In genomic region chr19:53977429-53977990, GRCh38 we compare ENCODE assay signal across 8 cellular contexts. TPM values are rescaled to one million over a fixed set of nuclear protein-coding genes. Genes with fewer than 3 reads are reported as not detected.
DNase-seq lines count a peak whose midpoint lies in the region; ATAC-seq, FAIRE-seq and TF ChIP-seq lines count a peak whose summit lies in the region.

No MANE protein-coding gene starts in this region.

- H3K9me3 Mint-ChIP-seq in Caco-2 (ENCODE audit: unreplicated experiment) (peaks cover 22% of the 10 kb centered on the region), type B pancreatic cell (peaks cover 15% of the 10 kb centered on the region)

- no peaks in the 10 kb centered on the region for H3F3A ChIP-seq in SU-DHL-6 (ENCODE audit: insufficient read depth)

- no TSS peak for BruUV-seq in Caco-2 (replicated peaks; lab: Mats Ljungman, UMichigan)

- no peak overlapping the region for H3K4me3 Mint-ChIP-seq in Caco-2 (ENCODE audit: unreplicated experiment)
- peak overlapping the region; percentile 83 for H3K4me3 Mint-ChIP-seq in type B pancreatic cell

- H3K9me2 ChIP-seq in SU-DHL-6 (replicated peaks; ENCODE audit: insufficient read depth, low read length) = no peaks in the 10 kb centered on the region

- TF ChIP-seq CTCF in Caco-2 (IDR thresholded peaks at IDR 0.05; ENCODE audit: insufficient read depth in 1 of 2, low read depth in 1 of 2, low read length in 1 of 2, severe bottlenecking in 1 of 2, unreplicated experiment in 1 of 2) = no peak
- TF ChIP-seq CTCF in SU-DHL-6 (IDR thresholded peaks at IDR 0.05; ENCODE audit: insufficient read depth, low read length, poor library complexity, severe bottlenecking) = no peak
- no peak for TF ChIP-seq CTCF in cardiac muscle cell (IDR thresholded peaks at IDR 0.05; ENCODE audit: low read depth, low read length)
- TF ChIP-seq CTCF in pancreas (IDR thresholded peaks at IDR 0.05) = no peak
- no peak for TF ChIP-seq CTCF in type B pancreatic cell (conservative IDR thresholded peaks at IDR 0.05)

- peak overlapping the region; percentile 41 for H3K4me2 ChIP-seq in SU-DHL-6 (ENCODE audit: low read depth, low read length, poor library complexity, severe bottlenecking)

- peak; percentile 85 to 96 (median 93) for ATAC-seq in pancreas

- H3K27me3 ChIP-seq in Caco-2 (replicated peaks; ENCODE audit: control insufficient read depth, insufficient read depth, low read length) = no peaks in the 10 kb centered on the region
- H3K27me3 ChIP-seq in SU-DHL-6 (ENCODE audit: low read length) = no peaks in the 10 kb centered on the region
- H3K27me3 ChIP-seq in adipocyte (replicated peaks; ENCODE audit: control insufficient read depth, insufficient read depth, low read length) = peaks cover 39% of the 10 kb centered on the region
- H3K27me3 ChIP-seq in cardiac muscle cell = no peaks in the 10 kb centered on the region
- peaks cover 0 to 23% (median 3%) of the 10 kb centered on the region in 4 donors for H3K27me3 ChIP-seq in pancreas

- no peak overlapping the region for H3K27ac ChIP-seq in SU-DHL-6 (ENCODE audit: low read depth, low read length)
- H3K27ac ChIP-seq in cardiac muscle cell = peak overlapping the region; percentile 61
- H3K27ac ChIP-seq in pancreas = no peak overlapping the region

- H3K4me1 ChIP-seq in Caco-2 = no peaks in the 10 kb centered on the region
- no peaks in the 10 kb centered on the region for H3K4me1 ChIP-seq in adipocyte (ENCODE audit: control insufficient read depth, insufficient read depth, low read length)
- H3K4me1 ChIP-seq in cardiac muscle cell (ENCODE audit: low read depth) = peaks cover 5% of the 10 kb centered on the region
- peaks cover 0 to 4% (median 0%) of the 10 kb centered on the region in 3 donors for H3K4me1 ChIP-seq in pancreas

- H3K9me3 ChIP-seq in Caco-2 = no peaks in the 10 kb centered on the region
- H3K9me3 ChIP-seq in SU-DHL-6 (ENCODE audit: insufficient read depth, low read length) = no peaks in the 10 kb centered on the region
- H3K9me3 ChIP-seq in adipocyte (ENCODE audit: control insufficient read depth, low read length) = no peaks in the 10 kb centered on the region
- H3K9me3 ChIP-seq in cardiac muscle cell (ENCODE audit: low read depth) = no peaks in the 10 kb centered on the region
- no peaks in the 10 kb centered on the region for H3K9me3 ChIP-seq in pancreas

- H3K4me1 Mint-ChIP-seq in Caco-2 (ENCODE audit: low read depth, unreplicated experiment) (no peaks in the 10 kb centered on the region), type B pancreatic cell (ENCODE audit: unreplicated experiment) (peaks cover 25% of the 10 kb centered on the region)

- no peaks in the 10 kb centered on the region for H3K36me3 ChIP-seq in Caco-2 (ENCODE audit: control insufficient read depth, insufficient read depth, low read length)
- H3K36me3 ChIP-seq in SU-DHL-6 (ENCODE audit: low read length) = no peaks in the 10 kb centered on the region
- H3K36me3 ChIP-seq in adipocyte (ENCODE audit: control insufficient read depth, insufficient read depth, low read length, severe bottlenecking) = no peaks in the 10 kb centered on the region
- H3K36me3 ChIP-seq in cardiac muscle cell = no peaks in the 10 kb centered on the region
- no peaks in the 10 kb centered on the region for H3K36me3 ChIP-seq in pancreas

- FAIRE-seq in pancreas (lab: Jason Lieb, UNC) = no peak

- H3K79me2 ChIP-seq in SU-DHL-6 (ENCODE audit: insufficient read depth, low read length) = no peaks in the 10 kb centered on the region

- 2 to 10% methylated on average over 9 of the region's 9 CpGs for WGBS in pancreas, 2 donors

- peak overlapping the region; percentile 93 for H2AFZ ChIP-seq in SU-DHL-6 (ENCODE audit: low read depth, low read length, severe bottlenecking)

- no peak overlapping the region for H3K9ac ChIP-seq in SU-DHL-6 (ENCODE audit: low read length)
- H3K9ac ChIP-seq in adipocyte (ENCODE audit: low read length) = no peak overlapping the region

- H3K4me3 ChIP-seq in Caco-2 (ENCODE audit: low read depth, low read length) (no peak overlapping the region), SU-DHL-6 (ENCODE audit: insufficient read depth, low read length, poor library complexity, severe bottlenecking) (no peak overlapping the region), adipocyte (ENCODE audit: low read length) (peak overlapping the region; percentile 61), cardiac muscle cell (peak overlapping the region; percentile 37), pancreas (peak overlapping the region in 1 of 4 donors; percentile 22)

- H3K36me3 Mint-ChIP-seq in Caco-2 (ENCODE audit: insufficient read depth, unreplicated experiment) = no peaks in the 10 kb centered on the region
- H3K36me3 Mint-ChIP-seq in type B pancreatic cell = peaks cover 10% of the 10 kb centered on the region

- H3K27ac Mint-ChIP-seq in Caco-2 (ENCODE audit: unreplicated experiment) (no peak overlapping the region), type B pancreatic cell (peak overlapping the region; percentile 34)

- CTCF ChIA-PET in Caco-2 (lab: Charles Lee) = no interaction called here

- H3K27me3 Mint-ChIP-seq in Caco-2 (ENCODE audit: insufficient read depth, unreplicated experiment) (no peaks in the 10 kb centered on the region), type B pancreatic cell (peaks cover 64% of the 10 kb centered on the region)

- POLR2A ChIA-PET in Caco-2 (lab: Charles Lee) = no interaction called here

- intact Hi-C loops in Caco-2 (cut with micrococcal nuclease; ENCODE audit: unreplicated experiment) = no loop called here
- intact Hi-C loops in pancreas (cut with DNase I) = no loop called here

- DNase-seq in Caco-2 (peak; percentile 35 to 50), LHCN-M2 (ENCODE audit: low read depth) (peak; percentile 84), adipocyte (ENCODE audit: low read depth) (peak; percentile 95), cardiac muscle cell (ENCODE audit: low read depth in 1 of 2, low spot score in 1 of 2) (peak; percentile 91 to 94), pancreas (peak in 4 of 6 donors; percentile 67 to 78 (median 70)), type B pancreatic cell (ENCODE audit: extremely low spot score, unreplicated experiment) (no peak), GM19238 (ENCODE audit: insufficient read length, low spot score) (no peak)

- no peaks in the 10 kb centered on the region for H4K20me1 ChIP-seq in SU-DHL-6 (ENCODE audit: low read depth, low read length)

RNA-seq across cellular contexts. Expression of gene CACNG6, which starts 13.9 kb away (rescaled TPM):
- total RNA-seq in Caco-2 (2022) (1.4 and 1.6 TPM in 2 replicates), LHCN-M2 (2014; rRNA removed) (0.17 TPM in 1 of 2 replicates, not detected in the other), cardiac muscle cell (38.4 and 73.1 TPM in 2 replicates), pancreas (not detected), type B pancreatic cell (ENCODE audit: low replicate concordance) (0.27 and 0.98 TPM in 2 replicates)
- not detected for polyA plus RNA-seq in LHCN-M2 (2012)
- polyA plus RNA-seq in cardiac muscle cell (30.6 and 61.5 TPM in 2 replicates), pancreas (not detected)

RNA-seq across cellular contexts. Expression of gene CACNG8, which starts 14.8 kb away (rescaled TPM):
- total RNA-seq in Caco-2 (2022) (0.91 and 1.1 TPM in 2 replicates), LHCN-M2 (2014; rRNA removed) (under 0.01 and 0.06 TPM in 2 replicates), cardiac muscle cell (0.77 and 1.4 TPM in 2 replicates), pancreas (under 1 TPM in 5 of 6 donors, not detected in 1; under 0.01 to 0.06 (median 0.03) TPM), type B pancreatic cell (ENCODE audit: low replicate concordance) (0.05 and 0.97 TPM in 2 replicates)
- polyA plus RNA-seq in LHCN-M2 (2012) = 0.01 TPM
- polyA plus RNA-seq in cardiac muscle cell (0.68 and 1.0 TPM in 2 replicates), pancreas (under 1 TPM; 0.02 to 0.04 TPM)

Comparison
In these comparisons a context has a peak if more than half of its experiments do, and no peak if none do; other contexts are left out.
1. DNase-seq: peak in Caco-2 (2 of 2), LHCN-M2 (single experiment), adipocyte (single experiment), cardiac muscle cell (2 of 2) and pancreas (4 of 6); none in type B pancreatic cell (single experiment) and GM19238 (single experiment).
2. H3K4me3 ChIP-seq: peak in adipocyte (single experiment) and cardiac muscle cell (single experiment); none in Caco-2 (single experiment) and SU-DHL-6 (single experiment).
3. RNA of gene CACNG6, which starts 13.9 kb away (total RNA-seq): 38.4 to 73.1 TPM in cardiac muscle cell; 1.4 to 1.6 TPM in Caco-2, 0.27 to 0.98 TPM in type B pancreatic cell, 0.17 TPM in LHCN-M2 and not detected in pancreas; every median in the first group is over 10 times any median in the second.